8 cellular contexts compared by ENCODE assay signal in genomic region chr11:77113382-77114088, GRCh38. TPM values are rescaled to one million over a fixed set of nuclear protein-coding genes. Genes with fewer than 3 reads are reported as not detected.
DNase-seq lines count a peak whose midpoint lies in the region; ATAC-seq and TF ChIP-seq lines count a peak whose summit lies in the region.

No MANE protein-coding gene starts in this region.

- no peak for TF ChIP-seq POLR2A in tibial nerve (IDR thresholded peaks at IDR 0.05)

- WGBS in tibial nerve, 2 donors, result 57 to 58% methylated on average over 8 of the region's 8 CpGs

- peak overlapping the region in 10 of 11 experiments; percentile 2 to 47 (median 34); a peak in 14 of 22 replicates for H3K4me2 ChIP-seq in BLaER1 treated with 17β-estradiol and CSF1 and Interleukin-3, amounts not matched to agents 10 nM and 100 nM

- TF ChIP-seq CTCF in GM13976 (IDR thresholded peaks at IDR 0.05; ENCODE audit: borderline replicate concordance, control extremely low read depth, extremely low read depth, insufficient read depth, missing control alignments) (peak; percentile 17), foreskin keratinocyte (conservative IDR thresholded peaks at IDR 0.05) (peak; percentile 55), tibial nerve (IDR thresholded peaks at IDR 0.05) (peak; percentile 12 to 48 (median 29))

- H3K4me1 ChIP-seq in BLaER1 treated with 17β-estradiol and CSF1 and Interleukin-3, amounts not matched to agents 10 nM and 100 nM, result peaks cover 23 to 61% (median 41%) of the 10 kb centered on the region in 10 experiments
- H3K4me1 ChIP-seq in foreskin keratinocyte (no peaks in the 10 kb centered on the region), tibial nerve (peaks cover 0 to 32% (median 13%) of the 10 kb centered on the region in 4 donors)

- no peaks in the 10 kb centered on the region for H3K9me3 ChIP-seq in BLaER1 treated with 17β-estradiol and CSF1 and Interleukin-3, amounts not matched to agents 10 nM and 100 nM (replicated peaks in 1 of 11)
- no peaks in the 10 kb centered on the region for H3K9me3 ChIP-seq in tibial nerve

- peaks cover 0 to 8% (median 0%) of the 10 kb centered on the region in 11 experiments; a peak in 4 of 22 replicates for H3K36me3 ChIP-seq in BLaER1 treated with 17β-estradiol and CSF1 and Interleukin-3, amounts not matched to agents 10 nM and 100 nM
- H3K36me3 ChIP-seq in tibial nerve, result peaks cover 0 to 44% (median 0%) of the 10 kb centered on the region in 3 donors

- H3K4me3 ChIP-seq in BLaER1 treated with 17β-estradiol and CSF1 and Interleukin-3, amounts not matched to agents 10 nM and 100 nM, result no peak overlapping the region
- H3K4me3 ChIP-seq in tibial nerve, result no peak overlapping the region

- in situ Hi-C loops in GM13976 (cut with MboI; ENCODE audit: low sequenced_read_pairs, unreplicated experiment), result no loop called here

- peaks cover 0 to 19% (median 5%) of the 10 kb centered on the region in 11 experiments; a peak in 7 of 22 replicates for H4K20me1 ChIP-seq in BLaER1 treated with 17β-estradiol and CSF1 and Interleukin-3, amounts not matched to agents 10 nM and 100 nM

- DNase-seq in GM13976 (ENCODE audit: low spot score) (peak; percentile 71), RKO (ENCODE audit: low spot score) (peak; percentile 26), foreskin keratinocyte (no peak), tibial nerve (ENCODE audit: low spot score in 2 of 2) (peak in 1 of 2 donors; percentile 45), NCI-H524 treated with DMSO at 0.1 percent for 48 hours (lab: John Stamatoyannopoulos, UW) (no peak), globus pallidus (ENCODE audit: low spot score) (no peak)

- H3K9ac ChIP-seq in BLaER1 treated with 17β-estradiol and CSF1 and Interleukin-3, amounts not matched to agents 10 nM and 100 nM, result no peak overlapping the region; a peak in 1 of 22 replicates

- no peak overlapping the region for H3K27ac ChIP-seq in BLaER1 treated with 17β-estradiol and CSF1 and Interleukin-3, amounts not matched to agents 10 nM and 100 nM
- H3K27ac ChIP-seq in foreskin keratinocyte (no peak overlapping the region), tibial nerve (no peak overlapping the region)

- ATAC-seq in foreskin keratinocyte (peak; percentile 15), GM19324 (IDR thresholded peaks at IDR 0.05; ENCODE audit: low FRiP score, unreplicated experiment) (no peak)

- peaks cover 0 to 3% (median 0%) of the 10 kb centered on the region in 11 experiments; a peak in 1 of 22 replicates for H3K27me3 ChIP-seq in BLaER1 treated with 17β-estradiol and CSF1 and Interleukin-3, amounts not matched to agents 10 nM and 100 nM
- H3K27me3 ChIP-seq in foreskin keratinocyte (peaks cover 3% of the 10 kb centered on the region), tibial nerve (no peaks in the 10 kb centered on the region)

- no peak for TF ChIP-seq EP300 in tibial nerve (IDR thresholded peaks at IDR 0.05)

RNA-seq across cellular contexts. Expression of gene OMP, which starts 10.9 kb away (rescaled TPM):
- not detected in 2 replicates for total RNA-seq in foreskin keratinocyte
- polyA plus RNA-seq in foreskin keratinocyte, result not detected in 2 replicates
- 1 to 10 TPM in 1 of 4 donors, not detected in 3; 9.9 TPM for total RNA-seq in tibial nerve

RNA-seq across cellular contexts. Expression of gene MYO7A, which starts 14.5 kb away (rescaled TPM):
- total RNA-seq in foreskin keratinocyte (0.27 and 0.35 TPM in 2 replicates), tibial nerve (10 to 100 TPM; 12.6 to 45.0 (median 24.4) TPM)
- polyA plus RNA-seq in foreskin keratinocyte, result 0.22 and 0.25 TPM in 2 replicates

RNA-seq across cellular contexts. Expression of gene CAPN5, which starts 46.8 kb away (rescaled TPM):
- 0.81 and 1.4 TPM in 2 replicates for total RNA-seq in foreskin keratinocyte
- polyA plus RNA-seq in foreskin keratinocyte, result 0.88 and 1.5 TPM in 2 replicates
- total RNA-seq in tibial nerve, result 10 to 100 TPM; 15.9 to 24.5 (median 19.8) TPM

Comparison
In these comparisons a context has a peak if more than half of its experiments do, and no peak if none do; other contexts are left out.
1. DNase-seq: peak in GM13976 (single experiment) and RKO (single experiment); none in foreskin keratinocyte (0 of 2), NCI-H524 treated with DMSO at 0.1 percent for 48 hours (single experiment) and globus pallidus (single experiment).
2. RNA of gene MYO7A, which starts 14.5 kb away (total RNA-seq): 12.6 to 45.0 TPM in tibial nerve; 0.27 to 0.35 TPM in foreskin keratinocyte; every median in the first group is over 10 times any median in the second.
3. Peak in every context shown above with its lines, with median percentiles within 50 percentile points of each other: CTCF ChIP-seq.